In genomic region chr17:51188321-51188853, GRCh38 we compare ENCODE assay signal across 24 cellular contexts.
"Had no signal": no experiment of that assay in that cellular context is flagged by ENCODE, and none has a peak within 500 bp of the region (broad histone marks: within the 10 kb centered on the region; RNA-seq: fewer than 3 reads in every experiment).

No MANE protein-coding gene starts in this region.

- DNase-seq: activated CD4-positive, alpha-beta T cell treated with anti-CD3 and anti-CD28 coated beads for 4 hours; activated CD4-positive, alpha-beta T cell treated with anti-CD3 and anti-CD28 coated beads, Interleukin-2, amount 50 U/mL, for 48 hours; activated CD4-positive, CD25-positive, alpha-beta regulatory T cell; activated gamma-delta T cell treated with Interleukin-2 at 50 U/mL for 16 hours; aorta; brain microvascular endothelial cell; central memory CD4-positive, alpha-beta T cell; dermis blood vessel endothelial cell; effector CD8-positive, alpha-beta T cell; gastrocnemius medialis; head of caudate nucleus; left ventricle myocardium superior; mammary epithelial cell; naive thymus-derived CD8-positive, alpha-beta T cell; retina; stimulated activated CD4-positive, alpha-beta T cell treated with anti-CD3 and anti-CD28 coated beads, Interleukin-4, amount 100 ng/mL, for 24 hours; stimulated activated naive CD8-positive, alpha-beta T cell treated with anti-CD3 and anti-CD28 coated beads, Interleukin-15, Interleukin-2, amounts not matched to agents 100 U/mL and 50 U/mL, for 24 hours; T1000; upper lobe of right lung had no signal

- H3K27ac Mint-ChIP-seq: progenitor cell of endocrine pancreas; T-helper 1 cell treated with Interleukin-12 subunit alpha and Interleukin-12 subunit beta and Interleukin-4 antibody, amounts not matched to agents 30 μg/mL and 1 μg/mL, for 36 hours had no signal

- H3K4me1 ChIP-seq: gastrocnemius medialis, upper lobe of right lung had no signal

- FAIRE-seq: islet of Langerhans had no signal

- H3K4me3 Mint-ChIP-seq: mesothelial cell of epicardium; naive thymus-derived CD8-positive, alpha-beta T cell; T-helper 1 cell treated with Interleukin-12 subunit alpha and Interleukin-12 subunit beta and Interleukin-4 antibody, amounts not matched to agents 30 μg/mL and 1 μg/mL, for 36 hours had no signal

- H3K27me3 Mint-ChIP-seq: naive thymus-derived CD8-positive, alpha-beta T cell; progenitor cell of endocrine pancreas had no signal

- H3K4me3 ChIP-seq: gastrocnemius medialis, upper lobe of right lung had no signal

- H3K4me1 Mint-ChIP-seq: naive thymus-derived CD8-positive, alpha-beta T cell had no signal

- H3K27me3 ChIP-seq: brain microvascular endothelial cell, gastrocnemius medialis, upper lobe of right lung had no signal

- ATAC-seq: activated naive CD4-positive, alpha-beta T cell treated with anti-CD3 and anti-CD28 coated beads, Interleukin-2, amount 50 U/mL, for 72 hours; gastrocnemius medialis; left ventricle myocardium superior; naive thymus-derived CD8-positive, alpha-beta T cell; stimulated activated naive CD8-positive, alpha-beta T cell treated with anti-CD3 and anti-CD28 coated beads, Interleukin-15, Interleukin-2, amounts not matched to agents 100 U/mL and 50 U/mL, for 24 hours; upper lobe of right lung had no signal

- H3K9me3 ChIP-seq: gastrocnemius medialis, upper lobe of right lung had no signal

- H3K27ac ChIP-seq: brain microvascular endothelial cell, gastrocnemius medialis, upper lobe of right lung had no signal

- H3K9me3 Mint-ChIP-seq: activated naive CD4-positive, alpha-beta T cell treated with anti-CD3 and anti-CD28 coated beads, Interleukin-2, amount 50 U/mL, for 72 hours; mesothelial cell of epicardium; naive thymus-derived CD8-positive, alpha-beta T cell; T-helper 1 cell treated with Interleukin-12 subunit alpha and Interleukin-12 subunit beta and Interleukin-4 antibody, amounts not matched to agents 30 μg/mL and 1 μg/mL, for 36 hours had no signal
